In the genomic region with DNA sequence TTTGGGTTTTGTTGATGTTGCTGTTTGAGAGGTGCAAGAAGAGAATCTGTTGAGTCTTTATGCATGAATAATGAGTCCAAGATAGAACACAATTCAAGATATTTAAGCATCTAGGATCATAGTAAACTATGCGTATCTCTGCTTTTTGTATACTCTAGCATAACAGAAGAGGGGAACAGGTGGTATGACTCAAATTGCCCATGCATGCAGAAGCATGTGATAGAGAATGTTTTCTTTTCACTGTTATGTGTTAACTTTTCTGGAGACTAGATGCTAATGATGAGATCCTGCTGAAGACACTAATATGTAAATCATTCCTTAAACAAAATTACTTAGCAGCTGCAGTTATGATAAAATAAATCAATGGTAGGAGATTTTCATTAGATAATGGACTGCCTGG, we compare ENCODE assay signal across 13 cellular contexts.
A peak's percentile ranks its signal among the peaks of the same experiment; 100 is the strongest.
DNase-seq lines count a peak whose midpoint lies in the region; ATAC-seq and TF ChIP-seq lines count a peak whose summit lies in the region.
"Had no signal": no experiment of that assay in that cellular context is flagged by ENCODE, and none has a peak within 500 bp of the region (broad histone marks: within the 10 kb centered on the region; RNA-seq: fewer than 3 reads in every experiment).

No MANE protein-coding gene starts in this region.

- H2AK5ac ChIP-seq in IMR-90 (ENCODE audit: low read depth, low read length), result no peak overlapping the region

- DNase-seq in IMR-90 (peak; percentile 17), T-cell (no peak), endodermal cell (no peak), NCI-H69 (lab: John Stamatoyannopoulos, UW) (no peak)
- DNase-seq in activated T-cell treated with anti-CD3 and anti-CD28 coated beads, Interleukin-2, amount 50 U/mL, for 48 hours, result no peak
- DNase-seq: activated naive CD4-positive, alpha-beta T cell treated with anti-CD3 and anti-CD28 coated beads, Interleukin-2, amount 50 U/mL, for 16 hours; Calu3; caudate nucleus; NCI-H226; ovary had no signal

- no peak overlapping the region for H2BK120ac ChIP-seq in IMR-90 (ENCODE audit: low read depth, low read length)

- H3K23ac ChIP-seq in IMR-90 (ENCODE audit: low read depth, low read length), result no peak overlapping the region

- no peaks in the 10 kb centered on the region for H3K9me1 ChIP-seq in IMR-90 (ENCODE audit: insufficient read depth, low read length)

- H3K18ac ChIP-seq in IMR-90 (ENCODE audit: low read depth, low read length), result no peak overlapping the region

- no peak overlapping the region for H3K27ac Mint-ChIP-seq in T-cell
- H3K27ac Mint-ChIP-seq in endodermal cell, result no peak overlapping the region

- TF ChIP-seq CTCF in IMR-90 (conservative IDR thresholded peaks at IDR 0.05; ENCODE audit: low read depth, low read length), result no peak
- no peak for TF ChIP-seq CTCF in endodermal cell (conservative IDR thresholded peaks at IDR 0.05)

- POLR2A ChIA-PET in IMR-90 (lab: Charles Lee; ENCODE audit: unreplicated experiment) (no interaction called here), T-cell (lab: Charles Lee) (no interaction called here)

- H3K36me3 ChIP-seq in IMR-90 (ENCODE audit: control insufficient read depth, insufficient read depth, low read length), result no peaks in the 10 kb centered on the region
- no peaks in the 10 kb centered on the region for H3K36me3 ChIP-seq in endodermal cell (ENCODE audit: control insufficient read depth, insufficient read depth, low read length)
- H3K36me3 ChIP-seq: ovary had no signal

- no peaks in the 10 kb centered on the region for H3K4me1 Mint-ChIP-seq in T-cell
- H3K4me1 Mint-ChIP-seq in endodermal cell, result peaks cover 21% of the 10 kb centered on the region

- no peak overlapping the region for H4K8ac ChIP-seq in IMR-90 (ENCODE audit: low read depth in 2 of 2, low read length in 2 of 2)

- no peak overlapping the region for H3K4me2 ChIP-seq in IMR-90 (ENCODE audit: low read depth, low read length)

- no peak for TF ChIP-seq RAD21 in IMR-90 (IDR thresholded peaks at IDR 0.05; ENCODE audit: low read length)

- H4K5ac ChIP-seq in IMR-90 (ENCODE audit: low read depth, low read length), result no peak overlapping the region

- no peaks in the 10 kb centered on the region for H3K79me1 ChIP-seq in IMR-90 (ENCODE audit: low read depth in 1 of 2, low read length in 2 of 2)

- dilution Hi-C loops in IMR-90 (cut with HindIII; ENCODE audit: low sequenced_read_pairs, unreplicated experiment), result no loop called here

- H3K9me3 ChIP-seq in IMR-90 (ENCODE audit: control insufficient read depth, insufficient read depth, low read length) (no peaks in the 10 kb centered on the region), endodermal cell (ENCODE audit: control insufficient read depth, low read length) (no peaks in the 10 kb centered on the region)
- H3K9me3 ChIP-seq: ovary had no signal

- no peak for TF ChIP-seq POLR2A in IMR-90 (IDR thresholded peaks at IDR 0.05; ENCODE audit: low read depth, low read length)

- no peak overlapping the region for H3K4ac ChIP-seq in IMR-90 (ENCODE audit: low read depth, low read length)

- no peak overlapping the region for H3K4me3 ChIP-seq in IMR-90 (ENCODE audit: insufficient read depth, low read depth, low read length)
- no peak overlapping the region for H3K4me3 ChIP-seq in endodermal cell (ENCODE audit: low read length)
- H3K4me3 ChIP-seq: ovary had no signal

- intact Hi-C loops in IMR-90 (cut with micrococcal nuclease), result no loop called here

- CTCF ChIA-PET in IMR-90 (lab: Yijun Ruan, JAX), result no interaction called here
- CTCF ChIA-PET in T-cell (lab: Charles Lee), result no interaction called here

- in situ Hi-C loops in IMR-90 (cut with MboI; ENCODE audit: low sequenced_read_pairs), result no loop called here

- H3K36me3 Mint-ChIP-seq in T-cell (no peaks in the 10 kb centered on the region), endodermal cell (ENCODE audit: low read depth) (no peaks in the 10 kb centered on the region)

- peak; percentile 57 for ATAC-seq in GM18498 (IDR thresholded peaks at IDR 0.05; ENCODE audit: unreplicated experiment)
- peak; percentile 54 for ATAC-seq in GM19467 (IDR thresholded peaks at IDR 0.05; ENCODE audit: unreplicated experiment)
- peak; percentile 55 for ATAC-seq in HG02870 (IDR thresholded peaks at IDR 0.05; ENCODE audit: unreplicated experiment)
- ATAC-seq in IMR-90 (ENCODE audit: low read depth), result no peak
- no peak for ATAC-seq in T-cell (replicated peaks in 1 of 4)

- H3K4me3 Mint-ChIP-seq in T-cell (no peak overlapping the region), endodermal cell (no peak overlapping the region)

- no peak overlapping the region for H3K27ac ChIP-seq in IMR-90 (ENCODE audit: insufficient read depth, low read length)
- H3K27ac ChIP-seq in endodermal cell (ENCODE audit: low read depth, low read length), result no peak overlapping the region
- H3K27ac ChIP-seq: ovary had no signal

- no peak overlapping the region for H2BK20ac ChIP-seq in IMR-90 (ENCODE audit: low read depth, low read length)

- peaks cover 3 to 21% of the 10 kb centered on the region in 2 donors for H3K27me3 Mint-ChIP-seq in T-cell
- H3K27me3 Mint-ChIP-seq in endodermal cell (ENCODE audit: insufficient read depth), result no peaks in the 10 kb centered on the region

- no peak overlapping the region for H3K14ac ChIP-seq in IMR-90 (replicated peaks; ENCODE audit: low read depth, low read length)

- H2AK9ac ChIP-seq in IMR-90 (replicated peaks; ENCODE audit: low read depth, low read length, poor library complexity), result no peak overlapping the region

- H3K27me3 ChIP-seq in IMR-90 (ENCODE audit: control insufficient read depth, insufficient read depth, low read length) (no peaks in the 10 kb centered on the region), endodermal cell (ENCODE audit: control insufficient read depth, insufficient read depth, low read length, poor library complexity, severe bottlenecking) (no peaks in the 10 kb centered on the region)
- H3K27me3 ChIP-seq: ovary had no signal

- no peaks in the 10 kb centered on the region for H4K20me1 ChIP-seq in IMR-90 (ENCODE audit: insufficient read depth, low read length)

- no peak overlapping the region for H2BK15ac ChIP-seq in IMR-90 (ENCODE audit: low read depth, low read length)

- H2AFZ ChIP-seq in IMR-90 (replicated peaks; ENCODE audit: low read length, poor library complexity), result no peak overlapping the region

- BruUV-seq in IMR-90 (replicated peaks; lab: Mats Ljungman, UMichigan), result no TSS peak

- H3K4me1 ChIP-seq in IMR-90 (ENCODE audit: control insufficient read depth, insufficient read depth, low read length) (no peaks in the 10 kb centered on the region), endodermal cell (ENCODE audit: control insufficient read depth, insufficient read depth, low read length) (no peaks in the 10 kb centered on the region)

- H4K91ac ChIP-seq in IMR-90 (ENCODE audit: insufficient read depth, low read depth, low read length), result no peak overlapping the region

- H3K56ac ChIP-seq in IMR-90 (ENCODE audit: extremely low read depth, insufficient read depth, low read length), result no peak overlapping the region

- WGBS in IMR-90 (ENCODE audit: extremely low coverage in 2 of 2, insufficient read length in 1 of 2), 2 experiments, result no CpG with 5 or more reads among the region's 1 CpG
- WGBS in endodermal cell (ENCODE audit: insufficient coverage in 1 of 2, insufficient read length in 1 of 2), 2 experiments, result 100% methylated on average over 1 of the region's 1 CpG; no CpG with 5 or more reads in 1 of the 2 experiments

- H3K9ac ChIP-seq in IMR-90 (ENCODE audit: low read depth, low read length), result no peak overlapping the region
- no peak overlapping the region for H3K9ac ChIP-seq in endodermal cell (ENCODE audit: extremely low read depth, low read length, poor library complexity, severe bottlenecking)

- no peak overlapping the region for H2BK5ac ChIP-seq in IMR-90 (ENCODE audit: low read depth, low read length, poor library complexity, severe bottlenecking)

- H3K9me3 Mint-ChIP-seq in T-cell (no peaks in the 10 kb centered on the region), endodermal cell (peaks cover 32% of the 10 kb centered on the region)

TF ChIP-seq in IMR-90, 13 proteins besides CTCF, POLR2A, EP300 and RAD21:
- TF ChIP-seq MAZ (IDR thresholded peaks at IDR 0.05; ENCODE audit: borderline replicate concordance, low read depth, low read length), result no peak
- no peak for TF ChIP-seq MXI1 (IDR thresholded peaks at IDR 0.05; ENCODE audit: borderline replicate concordance, low read depth, low read length)
- TF ChIP-seq BHLHE40 (IDR thresholded peaks at IDR 0.05; ENCODE audit: low read depth, low read length), result no peak
- TF ChIP-seq SMC3 (IDR thresholded peaks at IDR 0.05; ENCODE audit: low read depth, low read length), result no peak
- no peak for TF ChIP-seq CEBPB (IDR thresholded peaks at IDR 0.05; ENCODE audit: low read depth, low read length)
- TF ChIP-seq CHD1 (IDR thresholded peaks at IDR 0.05; ENCODE audit: low read depth, low read length), result no peak

Comparison
In these comparisons a context has a peak if more than half of its experiments do, and no peak if none do; other contexts are left out.
1. ATAC-seq: peak in GM18498 (single experiment), GM19467 (single experiment) and HG02870 (single experiment); none in IMR-90 (single experiment) and T-cell (0 of 4).